In the genomic region with DNA sequence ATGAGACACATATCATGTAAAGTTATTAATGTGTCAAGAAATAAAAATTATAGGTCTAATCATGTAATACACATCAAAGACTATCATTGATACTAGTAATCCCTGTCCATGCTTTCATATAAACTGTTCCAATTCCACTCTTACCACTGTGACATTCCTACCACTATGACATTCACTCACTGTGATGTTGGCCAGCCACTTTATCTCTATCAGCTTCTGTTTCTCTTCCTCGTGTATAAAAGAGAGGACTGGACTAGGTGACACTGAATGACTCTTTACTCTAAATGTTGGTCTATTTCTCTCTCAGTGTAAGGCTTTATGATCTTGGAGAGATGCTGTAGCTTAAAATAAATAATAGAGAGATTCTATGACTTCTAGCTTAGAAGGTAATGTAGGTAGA, we compare ENCODE assay signal across 4 cellular contexts.
A peak's percentile ranks its signal among the peaks of the same experiment; 100 is the strongest.
DNase-seq lines count a peak whose midpoint lies in the region; ATAC-seq, FAIRE-seq and TF ChIP-seq lines count a peak whose summit lies in the region.
"Not testable (repeated sequence)": the region's sequence is repeated elsewhere in the genome, so short reads cannot be mapped to it uniquely, and the experiment has no call there.

No MANE protein-coding gene starts in this region.

- WGBS in heart left ventricle, 4 donors, result 25% methylated on average over 1 of the region's 1 CpG; no CpG with 5 or more reads in 3 of the 4 donors

- TF ChIP-seq POLR2A in heart left ventricle (IDR thresholded peaks at IDR 0.05), result not testable (repeated sequence)

- H3K27me3 ChIP-seq in heart left ventricle, result not testable (repeated sequence)

- not testable (repeated sequence) for TF ChIP-seq CTCF in D721Med (IDR thresholded peaks at IDR 0.05; ENCODE audit: insufficient read depth, missing control alignments); heart left ventricle (IDR thresholded peaks at IDR 0.05)

- peak; percentile 59 for ATAC-seq in Right ventricle myocardium inferior
- ATAC-seq in heart left ventricle, result peak in 3 of 4 donors; percentile 61 to 68 (median 68)
- peak; percentile 78 for ATAC-seq in left ventricle myocardium superior

- not testable (repeated sequence) for DNase-seq in D721Med (ENCODE audit: insufficient read length, low spot score); Right ventricle myocardium inferior (ENCODE audit: missing footprints); heart left ventricle; left ventricle myocardium superior

- not testable (repeated sequence) for H3K9me3 ChIP-seq in heart left ventricle

- peak; percentile 48 for FAIRE-seq in D721Med (lab: Jason Lieb, UNC)

- not testable (repeated sequence) for H3K4me3 ChIP-seq in heart left ventricle

- H3K27ac ChIP-seq in heart left ventricle, result not testable (repeated sequence)

- H3K36me3 ChIP-seq in heart left ventricle, result not testable (repeated sequence)

- intact Hi-C loops in Right ventricle myocardium inferior (cut with DNase I); heart left ventricle (cut with DNase I); left ventricle myocardium superior (cut with micrococcal nuclease): not testable (repeated sequence)

- H3K4me1 ChIP-seq in heart left ventricle, result not testable (repeated sequence)
